ENCODE assay signal across 1 cellular context in the genomic region with DNA sequence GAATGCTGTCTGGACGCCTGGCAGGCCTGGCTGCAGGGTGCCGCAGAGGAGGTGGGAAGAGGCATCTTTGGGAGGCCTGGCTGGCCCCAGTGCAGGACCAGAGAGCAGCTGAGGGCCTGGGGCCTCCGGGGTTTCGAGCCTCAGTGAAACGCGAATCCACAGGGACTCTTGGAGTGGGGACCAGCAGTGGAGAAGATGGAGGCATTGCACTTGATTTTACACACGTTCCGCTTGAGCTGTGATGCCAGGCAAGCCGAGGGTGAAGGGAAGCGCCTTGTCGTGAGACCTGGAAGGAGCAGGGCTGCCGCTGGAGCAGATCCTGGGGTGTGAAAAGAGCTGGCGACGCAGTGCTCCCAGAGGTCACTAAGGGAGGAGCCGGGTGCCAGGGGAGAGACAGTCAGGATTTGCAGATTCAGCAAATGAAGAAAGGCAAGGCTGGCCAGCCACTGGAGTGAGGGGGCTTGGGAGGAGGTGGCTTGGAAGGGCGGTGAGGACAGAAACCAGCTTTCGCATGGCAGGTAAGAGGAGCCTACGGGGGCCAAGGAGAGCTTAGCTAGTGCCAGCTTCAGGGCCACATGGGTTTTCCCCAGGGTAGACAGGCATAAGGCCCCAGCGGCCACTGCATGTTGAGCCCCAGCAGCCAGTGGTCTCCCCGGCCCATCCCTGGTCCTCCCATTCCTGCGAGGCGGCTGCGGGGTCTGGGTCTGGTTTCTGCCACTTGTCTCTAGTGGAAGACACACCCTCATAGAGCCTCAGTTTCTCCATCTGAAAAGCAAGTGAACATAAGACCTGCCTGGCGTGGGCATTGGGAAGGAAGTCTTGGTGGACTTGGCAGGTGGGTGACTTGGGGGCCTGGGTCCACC.
TF ChIP-seq lines count a peak whose summit lies in the region.

No MANE protein-coding gene starts in this region.

TF ChIP-seq in H1, 55 proteins besides CTCF, POLR2A, EP300 and RAD21:
- TF ChIP-seq KDM5A (IDR thresholded peaks at IDR 0.05; ENCODE audit: low read length) (no peak), JUN (IDR thresholded peaks at IDR 0.05; ENCODE audit: low read depth, low read length) (no peak), BRCA1 (IDR thresholded peaks at IDR 0.05; ENCODE audit: low read depth, low read length) (no peak), NANOG (IDR thresholded peaks at IDR 0.05; ENCODE audit: insufficient read depth, low read depth, low read length, poor library complexity, severe bottlenecking) (no peak), USF2 (IDR thresholded peaks at IDR 0.05; ENCODE audit: low read length) (no peak), GABPA (IDR thresholded peaks at IDR 0.05; ENCODE audit: borderline replicate concordance, insufficient read depth, low read length) (no peak), CREB1 (IDR thresholded peaks at IDR 0.05) (no peak), MAFK (IDR thresholded peaks at IDR 0.05; ENCODE audit: low read depth, low read length) (peak; percentile 39; the same call in 1 of the 2 replicates)
- TF ChIP-seq, protein P1, sequence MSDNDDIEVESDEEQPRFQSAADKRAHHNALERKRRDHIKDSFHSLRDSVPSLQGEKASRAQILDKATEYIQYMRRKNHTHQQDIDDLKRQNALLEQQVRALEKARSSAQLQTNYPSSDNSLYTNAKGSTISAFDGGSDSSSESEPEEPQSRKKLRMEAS (IDR thresholded peaks at IDR 0.05), result no peak
